1 cellular context compared by ENCODE assay signal in genomic region chr3:32781211-32781968, GRCh38.
TF ChIP-seq lines count a peak whose summit lies in the region.

No MANE protein-coding gene starts in this region.

TF ChIP-seq in HEK293, 187 proteins besides CTCF, POLR2A, EP300 and RAD21 (continued from another document and continues in another):
- TF ChIP-seq ZEB2 (tag by site-specific recombination; IDR thresholded peaks at IDR 0.05), result peak; percentile 76; the same call in 1 of the 2 replicates
- TF ChIP-seq ZNF2 (tag by site-specific recombination; IDR thresholded peaks at IDR 0.05), result peak; percentile 59; the same call in 1 of the 2 replicates
- no peak for TF ChIP-seq ZBTB6 (tag by site-specific recombination; IDR thresholded peaks at IDR 0.05)
- TF ChIP-seq PATZ1 (tag by site-specific recombination; IDR thresholded peaks at IDR 0.05), result peak; percentile 91
- peak; percentile 48; the same call in 1 of the 2 replicates for TF ChIP-seq ZNF561 (tag by site-specific recombination; IDR thresholded peaks at IDR 0.05; ENCODE audit: borderline replicate concordance)
- no peak for TF ChIP-seq ZNF510 (tag by site-specific recombination; IDR thresholded peaks at IDR 0.05; ENCODE audit: insufficient replicate concordance)
- TF ChIP-seq ZNF335 (tag by site-specific recombination; conservative IDR thresholded peaks at IDR 0.05), result peak; percentile 81
- TF ChIP-seq KLF9 (tag by site-specific recombination; IDR thresholded peaks at IDR 0.05; ENCODE audit: low read depth), result peak; percentile 13; the same call in 1 of the 2 replicates
- TF ChIP-seq ZBTB17 (tag by site-specific recombination; IDR thresholded peaks at IDR 0.05), result no peak
- no peak for TF ChIP-seq ZNF175 (tag by site-specific recombination; IDR thresholded peaks at IDR 0.05)
- TF ChIP-seq ZNF19 (tag by site-specific recombination; IDR thresholded peaks at IDR 0.05; ENCODE audit: low read depth), result no peak
- TF ChIP-seq ZSCAN18 (tag by site-specific recombination; IDR thresholded peaks at IDR 0.05), result no peak
- peak; percentile 12; the same call in 1 of the 2 replicates for TF ChIP-seq ZNF623 (tag by site-specific recombination; IDR thresholded peaks at IDR 0.05)
- TF ChIP-seq ZNF394 (tag by site-specific recombination; IDR thresholded peaks at IDR 0.05; ENCODE audit: borderline replicate concordance), result peak; percentile 34; the same call in 1 of the 2 replicates
- no peak for TF ChIP-seq ZNF341 (tag by site-specific recombination; IDR thresholded peaks at IDR 0.05; ENCODE audit: low read depth)
- TF ChIP-seq ZNF600 (tag by site-specific recombination; IDR thresholded peaks at IDR 0.05), result peak; percentile 29; the same call in 1 of the 2 replicates
- no peak for TF ChIP-seq ZNF324 (tag by site-specific recombination; IDR thresholded peaks at IDR 0.05)
- TF ChIP-seq ZNF791 (tag by site-specific recombination; IDR thresholded peaks at IDR 0.05), result no peak
- TF ChIP-seq ZNF501 (tag by site-specific recombination; IDR thresholded peaks at IDR 0.05), result peak; percentile 62; the same call in 1 of the 2 replicates
- no peak for TF ChIP-seq ZNF514 (tag by site-specific recombination; IDR thresholded peaks at IDR 0.05)
- TF ChIP-seq KLF16 (tag by site-specific recombination; IDR thresholded peaks at IDR 0.05), result 0 out of 2 replicates have a peak, but pooled peaks have one; percentile 15
- no peak for TF ChIP-seq ZNF391 (tag by site-specific recombination; IDR thresholded peaks at IDR 0.05; ENCODE audit: borderline replicate concordance, low read depth)
- no peak for TF ChIP-seq ZNF48 (tag by site-specific recombination; IDR thresholded peaks at IDR 0.05)
- no peak for TF ChIP-seq OSR2 (tag by site-specific recombination; IDR thresholded peaks at IDR 0.05)
- TF ChIP-seq ZNF707 (tag by site-specific recombination; IDR thresholded peaks at IDR 0.05), result no peak
- TF ChIP-seq ZBTB48 (tag by site-specific recombination; IDR thresholded peaks at IDR 0.05), result peak; percentile 38; the same call in 1 of the 2 replicates
- no peak; the same call in 1 of the 2 replicates for TF ChIP-seq ZFP69B (tag by site-specific recombination; IDR thresholded peaks at IDR 0.05)
- 0 out of 2 replicates have a peak, but pooled peaks have one; percentile 7 for TF ChIP-seq ZNF596 (tag by site-specific recombination; IDR thresholded peaks at IDR 0.05)
- no peak for TF ChIP-seq ZNF560 (tag by site-specific recombination; IDR thresholded peaks at IDR 0.05; ENCODE audit: borderline replicate concordance)
- peak; percentile 55; the same call in 1 of the 2 replicates for TF ChIP-seq KLF17 (tag by site-specific recombination; IDR thresholded peaks at IDR 0.05)
- no peak for TF ChIP-seq ZNF837 (tag by site-specific recombination; IDR thresholded peaks at IDR 0.05)
- peak; percentile 45; the same call in 1 of the 2 replicates for TF ChIP-seq ZNF449 (tag by site-specific recombination; IDR thresholded peaks at IDR 0.05)
- TF ChIP-seq HIC1 (tag by site-specific recombination; IDR thresholded peaks at IDR 0.05), result peak; percentile 48; the same call in 1 of the 2 replicates
- TF ChIP-seq KLF8 (tag by site-specific recombination; IDR thresholded peaks at IDR 0.05), result peak; percentile 51; the same call in 1 of the 2 replicates
- no peak for TF ChIP-seq ZNF169 (tag by site-specific recombination; IDR thresholded peaks at IDR 0.05)
- TF ChIP-seq ATF2 (tag by site-specific recombination; IDR thresholded peaks at IDR 0.05; ENCODE audit: low read depth), result no peak
- TF ChIP-seq ZNF292 (tag by site-specific recombination; IDR thresholded peaks at IDR 0.05; ENCODE audit: borderline replicate concordance, low read depth), result no peak
- TF ChIP-seq YY2 (tag by site-specific recombination; IDR thresholded peaks at IDR 0.05), result no peak
- no peak for TF ChIP-seq ZNF768 (tag by site-specific recombination; IDR thresholded peaks at IDR 0.05)
- peak; percentile 82 for TF ChIP-seq ZIC2 (tag by site-specific recombination; IDR thresholded peaks at IDR 0.05)
- peak; percentile 94 for TF ChIP-seq ZBTB20 (tag by site-specific recombination; IDR thresholded peaks at IDR 0.05)
- peak; percentile 48 for TF ChIP-seq GLIS1 (tag by site-specific recombination; IDR thresholded peaks at IDR 0.05)
- TF ChIP-seq ZNF76 (tag by site-specific recombination; IDR thresholded peaks at IDR 0.05; ENCODE audit: borderline replicate concordance, low read depth), result no peak
- no peak for TF ChIP-seq ZFP3 (tag by site-specific recombination; IDR thresholded peaks at IDR 0.05; ENCODE audit: low read depth)
- no peak for TF ChIP-seq ELK4 (IDR thresholded peaks at IDR 0.05; ENCODE audit: borderline replicate concordance, low read depth, low read length)
- no peak for TF ChIP-seq ZNF660 (tag by site-specific recombination; IDR thresholded peaks at IDR 0.05)
- TF ChIP-seq KLF1 (tag by site-specific recombination; IDR thresholded peaks at IDR 0.05), result peak; percentile 85
- peak; percentile 56; the same call in 1 of the 2 replicates for TF ChIP-seq GLIS2 (tag by site-specific recombination; IDR thresholded peaks at IDR 0.05)
- no peak for TF ChIP-seq ZNF580 (tag by site-specific recombination; IDR thresholded peaks at IDR 0.05)
- TF ChIP-seq ZBTB21 (tag by site-specific recombination; IDR thresholded peaks at IDR 0.05), result peak; percentile 42; the same call in 1 of the 2 replicates
- no peak; the same call in 1 of the 2 replicates for TF ChIP-seq ZNF398 (tag by site-specific recombination; IDR thresholded peaks at IDR 0.05)
- TF ChIP-seq ZSCAN4 (tag by site-specific recombination; IDR thresholded peaks at IDR 0.05), result no peak
- peak; percentile 33; the same call in 1 of the 2 replicates for TF ChIP-seq ZNF24 (tag by site-specific recombination; IDR thresholded peaks at IDR 0.05)
- TF ChIP-seq ZNF423 (tag by site-specific recombination; IDR thresholded peaks at IDR 0.05), result 0 out of 2 replicates have a peak, but pooled peaks have one; percentile 29
